Comparison of ENCODE assay signal across 12 cellular contexts in the genomic region with DNA sequence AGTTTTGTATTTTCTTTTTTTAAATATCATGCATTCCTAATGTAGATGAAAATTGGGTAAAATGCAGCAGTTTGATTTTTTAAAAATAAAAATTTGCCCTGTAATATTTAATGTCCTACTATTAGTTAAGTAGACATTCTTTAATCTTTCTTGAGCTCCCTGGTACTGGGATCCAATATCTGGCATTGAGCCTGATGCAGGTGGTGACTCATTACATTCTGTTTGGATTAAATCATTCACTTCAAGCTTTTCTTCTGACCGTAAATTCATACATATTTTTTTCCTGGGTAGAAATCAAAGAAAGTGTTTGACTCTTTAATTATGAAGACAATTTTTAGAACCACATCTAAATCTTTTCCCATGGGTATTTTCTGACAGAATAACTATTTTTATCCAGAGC.
A peak's percentile ranks its signal among the peaks of the same experiment; 100 is the strongest.
DNase-seq lines count a peak whose midpoint lies in the region; ATAC-seq and TF ChIP-seq lines count a peak whose summit lies in the region.
"Had no signal": no experiment of that assay in that cellular context is flagged by ENCODE, and none has a peak within 500 bp of the region (broad histone marks: within the 10 kb centered on the region; RNA-seq: fewer than 3 reads in every experiment).

No MANE protein-coding gene starts in this region.

- H3K9ac ChIP-seq in adipocyte (ENCODE audit: low read length) = no peak overlapping the region

- H3K27ac ChIP-seq in effector memory CD4-positive, alpha-beta T cell (ENCODE audit: insufficient read depth, low read length, poor library complexity, severe bottlenecking) = no peak overlapping the region

- H3K4me1 ChIP-seq in adipocyte (ENCODE audit: control insufficient read depth, insufficient read depth, low read length) = no peaks in the 10 kb centered on the region
- no peaks in the 10 kb centered on the region for H3K4me1 ChIP-seq in effector memory CD4-positive, alpha-beta T cell (ENCODE audit: control insufficient read depth, insufficient read depth, low read length, poor library complexity, severe bottlenecking)

- no peak for TF ChIP-seq CTCF in fibroblast of pulmonary artery (IDR thresholded peaks at IDR 0.05; ENCODE audit: low read length, missing control alignments)

- peaks cover 13% of the 10 kb centered on the region for H3K9me3 ChIP-seq in adipocyte (ENCODE audit: control insufficient read depth, low read length)
- H3K9me3 ChIP-seq in effector memory CD4-positive, alpha-beta T cell (ENCODE audit: control insufficient read depth, low read length) = no peaks in the 10 kb centered on the region

- no peaks in the 10 kb centered on the region for H3K36me3 ChIP-seq in adipocyte (ENCODE audit: control insufficient read depth, insufficient read depth, low read length, severe bottlenecking)
- H3K36me3 ChIP-seq in effector memory CD4-positive, alpha-beta T cell (ENCODE audit: control insufficient read depth, insufficient read depth, low read length) = no peaks in the 10 kb centered on the region

- ATAC-seq in GM21528 (IDR thresholded peaks at IDR 0.05; ENCODE audit: low FRiP score, unreplicated experiment) (no peak), HG02571 (IDR thresholded peaks at IDR 0.05; ENCODE audit: unreplicated experiment) (no peak)

- H3K27me3 ChIP-seq in adipocyte (replicated peaks; ENCODE audit: control insufficient read depth, insufficient read depth, low read length) = no peaks in the 10 kb centered on the region
- no peaks in the 10 kb centered on the region for H3K27me3 ChIP-seq in effector memory CD4-positive, alpha-beta T cell (replicated peaks; ENCODE audit: control insufficient read depth, insufficient read depth, low read length, poor library complexity, severe bottlenecking)

- no peak overlapping the region for H3K4me3 ChIP-seq in adipocyte (ENCODE audit: low read length)
- no peak overlapping the region for H3K4me3 ChIP-seq in fibroblast of pulmonary artery (replicated peaks; ENCODE audit: low read depth, low read length)
- no peak overlapping the region for H3K4me3 ChIP-seq in effector memory CD4-positive, alpha-beta T cell (ENCODE audit: insufficient read depth, low read depth, low read length, poor library complexity, severe bottlenecking)

- DNase-seq in A172 (ENCODE audit: low spot score) (peak; percentile 90), HPDE6-E6E7 (ENCODE audit: extremely low spot score) (peak; percentile 45), adipocyte (ENCODE audit: low read depth) (peak; percentile 52), fibroblast of pulmonary artery (ENCODE audit: low read depth) (peak; percentile 62), NOMO-1 (lab: John Stamatoyannopoulos, UW; ENCODE audit: unreplicated experiment in 2 of 2) (no peak)
- no peak for DNase-seq in effector memory CD4-positive, alpha-beta T cell
- DNase-seq: activated CD4-positive, alpha-beta T cell treated with anti-CD3 and anti-CD28 coated beads, Interleukin-2, amount 50 U/mL, for 4 hours; activated gamma-delta T cell treated with Interleukin-2 at 50 U/mL for 16 hours; NCI-H146; NK-92 treated with Interleukin-12 subunit alpha and Interleukin-12 subunit beta, amount 100 ng/mL, for 24 hours had no signal

Comparison
In these comparisons a context has a peak if more than half of its experiments do, and no peak if none do; other contexts are left out.
1. DNase-seq: peak in A172 (single experiment), HPDE6-E6E7 (single experiment), adipocyte (single experiment) and fibroblast of pulmonary artery (single experiment); none in NOMO-1 (0 of 2) and effector memory CD4-positive, alpha-beta T cell (0 of 3).